In genomic region chr3:185948292-185948691, GRCh38 we compare ENCODE assay signal across 15 cellular contexts. TPM values are rescaled to one million over a fixed set of nuclear protein-coding genes. Genes with fewer than 3 reads are reported as not detected.
DNase-seq lines count a peak whose midpoint lies in the region; ATAC-seq, FAIRE-seq and TF ChIP-seq lines count a peak whose summit lies in the region.
"Had no signal": no experiment of that assay in that cellular context is flagged by ENCODE, and none has a peak within 500 bp of the region (broad histone marks: within the 10 kb centered on the region; RNA-seq: fewer than 3 reads in every experiment).

No MANE protein-coding gene starts in this region.

- no peak overlapping the region for H3K9ac ChIP-seq in HepG2 (ENCODE audit: insufficient read depth, low read depth, low read length)
- H3K9ac ChIP-seq: BLaER1 treated with 17β-estradiol and CSF1 and Interleukin-3, amounts not matched to agents 10 nM and 100 nM had no signal

- H3K36me3 ChIP-seq in HepG2 (replicated peaks in 1 of 2; ENCODE audit: control insufficient read depth in 1 of 2, insufficient read depth in 2 of 2, low read length in 2 of 2) (no peaks in the 10 kb centered on the region), right lobe of liver (no peaks in the 10 kb centered on the region)
- H3K36me3 ChIP-seq: BLaER1 treated with 17β-estradiol and CSF1 and Interleukin-3, amounts not matched to agents 10 nM and 100 nM had no signal

- H3K4me3 Mint-ChIP-seq in WTC11, result no peak overlapping the region
- H3K4me3 Mint-ChIP-seq: CD4-positive, CD25-positive, alpha-beta regulatory T cell; H9; IgD-negative memory B cell had no signal

- H3K27me3 ChIP-seq in HepG2 (ENCODE audit: control insufficient read depth in 1 of 2, insufficient read depth in 2 of 2, low read length in 2 of 2), result no peaks in the 10 kb centered on the region
- no peaks in the 10 kb centered on the region for H3K27me3 ChIP-seq in right lobe of liver
- H3K27me3 ChIP-seq: BLaER1 treated with 17β-estradiol and CSF1 and Interleukin-3, amounts not matched to agents 10 nM and 100 nM had no signal

- peak overlapping the region; percentile 18 for H3K4me2 ChIP-seq in HepG2 (ENCODE audit: low read depth, low read length)
- H3K4me2 ChIP-seq: BLaER1 treated with 17β-estradiol and CSF1 and Interleukin-3, amounts not matched to agents 10 nM and 100 nM had no signal

- in situ Hi-C loops in HepG2 (cut with HindIII; ENCODE audit: extremely low pct_ligation_motif_present, low pct_unique_long_range_greater_than_20kb), result no loop called here

- TF ChIP-seq POLR2A in HepG2 (IDR thresholded peaks at IDR 0.05; ENCODE audit: insufficient read depth in 1 of 2, low read depth in 2 of 2, low read length in 2 of 2) (no peak), right lobe of liver (IDR thresholded peaks at IDR 0.05) (no peak)

- CTCF ChIA-PET in HepG2 (lab: Yijun Ruan, JAX; ENCODE audit: low intra/inter-chr PET ratio, low total read pairs) (no interaction called here), WTC11 (lab: Charles Lee) (no interaction called here)

- intact Hi-C loops in HepG2 (cut with micrococcal nuclease; ENCODE audit: unreplicated experiment) (no loop called here), right lobe of liver (cut with DNase I) (no loop called here)

- no peaks in the 10 kb centered on the region for H3K9me3 Mint-ChIP-seq in WTC11
- H3K9me3 Mint-ChIP-seq: H9, IgD-negative memory B cell had no signal

- FAIRE-seq in HepG2 (lab: Jason Lieb, UNC), result no peak

- WGBS in HepG2 (ENCODE audit: low lambda C conversion rate), result 41% methylated on average over 3 of the region's 3 CpGs
- WGBS in right lobe of liver (ENCODE audit: insufficient coverage, low coverage, low lambda C conversion rate, missing lambda C conversion rate), result 76% methylated on average over 3 of the region's 3 CpGs

- H3K79me2 ChIP-seq in HepG2 (ENCODE audit: insufficient read depth, low read length), result no peaks in the 10 kb centered on the region

- no peaks in the 10 kb centered on the region for H3K36me3 Mint-ChIP-seq in WTC11
- H3K36me3 Mint-ChIP-seq: CD4-positive, CD25-positive, alpha-beta regulatory T cell; IgD-negative memory B cell had no signal

- no TSS peak for BruUV-seq in HepG2 (replicated peaks; lab: Mats Ljungman, UMichigan)

- H3K27ac Mint-ChIP-seq in WTC11, result no peak overlapping the region
- H3K27ac Mint-ChIP-seq: H9, IgD-negative memory B cell had no signal

- H3K27ac ChIP-seq in HepG2 (ENCODE audit: extremely low read length, insufficient read depth, low read length), result no peak overlapping the region
- H3K27ac ChIP-seq in right lobe of liver, result no peak overlapping the region
- H3K27ac ChIP-seq: BLaER1 treated with 17β-estradiol and CSF1 and Interleukin-3, amounts not matched to agents 10 nM and 100 nM; HL-60 had no signal

- ATAC-seq in HepG2 (no peak), right lobe of liver (no peak), WTC11 (no peak)

- no peaks in the 10 kb centered on the region for H3K27me3 Mint-ChIP-seq in WTC11 (ENCODE audit: low read depth)

- TF ChIP-seq EP300 in HepG2 (IDR thresholded peaks at IDR 0.05; ENCODE audit: low read depth in 2 of 2, low read length in 2 of 2) (no peak), HepG2 (CRISPR knock-in tag; IDR thresholded peaks at IDR 0.05; ENCODE audit: borderline replicate concordance) (no peak), Ishikawa (IDR thresholded peaks at IDR 0.05; ENCODE audit: borderline replicate concordance) (no peak)

- DNase-seq in HepG2 (ENCODE audit: low spot score), result no peak
- DNase-seq in right lobe of liver, result no peak
- no peak for DNase-seq in WTC11 (ENCODE audit: low spot score)
- DNase-seq in anterior cingulate cortex (lab: John Stamatoyannopoulos, UW), result no peak
- DNase-seq in RKO (ENCODE audit: low spot score), result no peak
- DNase-seq in medulla oblongata (ENCODE audit: extremely low spot score), result no peak
- DNase-seq: ACHN; CD4-positive, CD25-positive, alpha-beta regulatory T cell; DMS53; GF-D8; H9 had no signal

- POLR2A ChIA-PET in HepG2 (lab: Yijun Ruan, JAX) (no interaction called here), WTC11 (lab: Charles Lee) (no interaction called here)

- H3K9me3 ChIP-seq in HepG2 (ENCODE audit: low read length) (no peaks in the 10 kb centered on the region), right lobe of liver (no peaks in the 10 kb centered on the region)

- H2AFZ ChIP-seq in HepG2 (ENCODE audit: low read length), result no peak overlapping the region

- H3K4me3 ChIP-seq in HepG2 (replicated peaks in 1 of 3; ENCODE audit: insufficient read depth in 1 of 3, low read depth in 2 of 3, low read length in 3 of 3) (no peak overlapping the region), right lobe of liver (no peak overlapping the region)
- H3K4me3 ChIP-seq: BLaER1 treated with 17β-estradiol and CSF1 and Interleukin-3, amounts not matched to agents 10 nM and 100 nM had no signal

- no peak for TF ChIP-seq CTCF in HepG2 (CRISPR knock-in tag; IDR thresholded peaks at IDR 0.05)
- TF ChIP-seq CTCF in right lobe of liver (IDR thresholded peaks at IDR 0.05), result no peak
- no peak for TF ChIP-seq CTCF in WTC11 (IDR thresholded peaks at IDR 0.05)

- H3K4me1 Mint-ChIP-seq in WTC11, result peaks cover 15% of the 10 kb centered on the region

- peaks cover 46% of the 10 kb centered on the region for H3K4me1 ChIP-seq in HepG2 (ENCODE audit: insufficient read depth, low read length)
- H3K4me1 ChIP-seq in right lobe of liver, result peaks cover 0 to 6% (median under 1%) of the 10 kb centered on the region in 4 donors

- H4K20me1 ChIP-seq in HepG2 (ENCODE audit: insufficient read depth, low read length), result no peaks in the 10 kb centered on the region
- H4K20me1 ChIP-seq: BLaER1 treated with 17β-estradiol and CSF1 and Interleukin-3, amounts not matched to agents 10 nM and 100 nM had no signal

- TF ChIP-seq RAD21 in HepG2 (CRISPR knock-in tag; IDR thresholded peaks at IDR 0.05) (no peak), Ishikawa (IDR thresholded peaks at IDR 0.05; ENCODE audit: low read depth) (no peak)

TF ChIP-seq in HepG2, 621 proteins besides CTCF, POLR2A, EP300 and RAD21 (continues in another document):
- TF ChIP-seq GABPA (IDR thresholded peaks at IDR 0.05; ENCODE audit: low read depth, low read length), result no peak
- TF ChIP-seq GABPA (CRISPR knock-in tag; IDR thresholded peaks at IDR 0.05; ENCODE audit: low read depth), result peak; percentile 26; the same call in 1 of the 2 replicates
- no peak for TF ChIP-seq ZFP90 (CRISPR knock-in tag; IDR thresholded peaks at IDR 0.05; ENCODE audit: borderline replicate concordance)
- no peak for TF ChIP-seq KDM5B (CRISPR knock-in tag; IDR thresholded peaks at IDR 0.05; ENCODE audit: borderline replicate concordance)
- no peak for TF ChIP-seq KAT7 (CRISPR knock-in tag; IDR thresholded peaks at IDR 0.05; ENCODE audit: borderline replicate concordance)
- TF ChIP-seq MAZ (IDR thresholded peaks at IDR 0.05; ENCODE audit: borderline replicate concordance, low read depth, low read length), result no peak
- TF ChIP-seq MAZ (CRISPR knock-in tag; IDR thresholded peaks at IDR 0.05; ENCODE audit: low read depth), result no peak

TF ChIP-seq in Ishikawa, 13 proteins besides CTCF, POLR2A, EP300 and RAD21 (continues in another document):
- TF ChIP-seq ZBTB7A (IDR thresholded peaks at IDR 0.05; ENCODE audit: low read depth) (no peak), FOXM1 (IDR thresholded peaks at IDR 0.05; ENCODE audit: borderline replicate concordance, low read depth) (no peak), CREB1 (IDR thresholded peaks at IDR 0.05; ENCODE audit: low read depth) (no peak), TCF12 (IDR thresholded peaks at IDR 0.05; ENCODE audit: low read depth) (no peak)

TF ChIP-seq in WTC11, 78 proteins besides CTCF, POLR2A, EP300 and RAD21 (continues in another document):
- TF ChIP-seq FOXP1 (CRISPR knock-in tag; IDR thresholded peaks at IDR 0.05; ENCODE audit: borderline replicate concordance), result no peak
- TF ChIP-seq NFYB (CRISPR knock-in tag; conservative IDR thresholded peaks at IDR 0.05; ENCODE audit: low read depth), result no peak

RNA-seq across cellular contexts. Expression of gene TRA2B, which starts 10.5 kb away (rescaled TPM):
- total RNA-seq in HepG2 (2016; rRNA removed; fragmentation: Illumina TruSeq; extraction: Trizol) (241 and 259 TPM in 2 replicates), right lobe of liver (10 to 100 TPM; 31.0 to 68.5 (median 49.6) TPM), WTC11 (2021) (214 to 240 TPM (median 236 TPM) in 3 replicates)
- 38.2 and 46.4 TPM in 2 replicates for total RNA-seq in HepG2 (2016; cell fraction: cytosol; rRNA removed; fragmentation: Illumina TruSeq; extraction: Trizol; ENCODE audit: low read depth)
- total RNA-seq in HepG2 (2016; cell fraction: insoluble cytoplasmic fraction; rRNA removed; fragmentation: Illumina TruSeq; extraction: Trizol), result 252 and 280 TPM in 2 replicates
- total RNA-seq in HepG2 (2016; cell fraction: membrane; rRNA removed; fragmentation: Illumina TruSeq; extraction: Trizol), result 76.5 and 81.0 TPM in 2 replicates
- 391 and 395 TPM in 2 replicates for total RNA-seq in HepG2 (2016; cell fraction: nucleus; rRNA removed; fragmentation: Illumina TruSeq; extraction: Trizol)
- polyA plus RNA-seq in HepG2 (2011; rRNA removed), result 83.9 and 105 TPM in 2 replicates
- polyA plus RNA-seq in HepG2 (2011; cell fraction: cytosol; rRNA removed), result 65.0 and 65.1 TPM in 2 replicates
- 235 and 261 TPM in 2 replicates for polyA plus RNA-seq in HepG2 (2011; cell fraction: nucleus; rRNA removed)
- 62.0 and 93.0 TPM in 2 replicates for polyA plus RNA-seq in HepG2 (2012)
- 42.7 and 46.3 TPM in 2 replicates for polyA plus RNA-seq in HepG2 (2016; cell fraction: cytosol; fragmentation: Illumina TruSeq; extraction: Trizol; ENCODE audit: low read depth)
- polyA plus RNA-seq in HepG2 (2016; cell fraction: insoluble cytoplasmic fraction; fragmentation: Illumina TruSeq; extraction: Trizol; ENCODE audit: low read depth), result 362 and 401 TPM in 2 replicates
- polyA plus RNA-seq in HepG2 (2016; cell fraction: membrane; fragmentation: Illumina TruSeq; extraction: Trizol; ENCODE audit: low read depth), result 75.5 and 84.5 TPM in 2 replicates
- 261 and 267 TPM in 2 replicates for polyA plus RNA-seq in HepG2 (2016; cell fraction: nucleus; fragmentation: Illumina TruSeq; extraction: Trizol; ENCODE audit: insufficient read depth, low read depth)
- 162 and 478 TPM in 2 replicates for polyA minus RNA-seq in HepG2 (2011; rRNA and poly(A)+ RNA removed; ENCODE audit: low replicate concordance)
- polyA minus RNA-seq in HepG2 (2011; cell fraction: cytosol; rRNA and poly(A)+ RNA removed), result 95.7 and 153 TPM in 2 replicates
- 674 and 713 TPM in 2 replicates for polyA minus RNA-seq in HepG2 (2011; cell fraction: nucleus; rRNA and poly(A)+ RNA removed)

Comparison
In these comparisons a context has a peak if more than half of its experiments do, and no peak if none do; other contexts are left out.
1. Of the 50 proteins assayed by ChIP-seq in both HepG2 and WTC11: peak only in HepG2: NFYB; only in WTC11: none; in both: USF2; in neither: 48.